Comparison of ENCODE assay signal across 1 cellular context in the genomic region with DNA sequence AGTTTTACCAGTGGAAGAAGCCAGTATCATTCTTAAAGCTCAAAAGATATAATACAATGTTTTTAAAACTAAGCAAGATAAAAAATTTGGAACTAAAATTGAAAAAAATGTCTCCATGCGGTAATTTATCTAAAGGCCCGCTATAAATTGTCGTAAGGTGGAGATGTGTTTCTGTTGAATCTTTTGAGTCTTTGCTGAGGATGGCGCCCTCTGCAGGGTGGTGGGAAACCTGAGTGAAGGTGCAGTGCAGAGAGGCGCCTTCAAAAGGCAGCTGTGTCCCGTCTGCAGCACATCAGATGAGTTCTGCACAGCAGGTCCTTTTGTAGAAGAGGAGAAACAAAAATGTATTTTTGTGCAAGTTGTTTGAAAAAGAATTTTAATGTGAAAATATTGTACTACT.
TF ChIP-seq lines count a peak whose summit lies in the region.

No MANE protein-coding gene starts in this region.

TF ChIP-seq in K562, 482 proteins besides CTCF, POLR2A, EP300 and RAD21 (continued from another document):
- TF ChIP-seq SMC3 (conservative IDR thresholded peaks at IDR 0.05; ENCODE audit: insufficient read depth, low read depth, low read length), result 0 out of 2 replicates have a peak, but pooled peaks have one; percentile 30
- peak in 1 of 2 experiments; percentile 73; a peak in 2 of 4 replicates for TF ChIP-seq MLLT1 (IDR thresholded peaks at IDR 0.05)
- TF ChIP-seq, protein P1, sequence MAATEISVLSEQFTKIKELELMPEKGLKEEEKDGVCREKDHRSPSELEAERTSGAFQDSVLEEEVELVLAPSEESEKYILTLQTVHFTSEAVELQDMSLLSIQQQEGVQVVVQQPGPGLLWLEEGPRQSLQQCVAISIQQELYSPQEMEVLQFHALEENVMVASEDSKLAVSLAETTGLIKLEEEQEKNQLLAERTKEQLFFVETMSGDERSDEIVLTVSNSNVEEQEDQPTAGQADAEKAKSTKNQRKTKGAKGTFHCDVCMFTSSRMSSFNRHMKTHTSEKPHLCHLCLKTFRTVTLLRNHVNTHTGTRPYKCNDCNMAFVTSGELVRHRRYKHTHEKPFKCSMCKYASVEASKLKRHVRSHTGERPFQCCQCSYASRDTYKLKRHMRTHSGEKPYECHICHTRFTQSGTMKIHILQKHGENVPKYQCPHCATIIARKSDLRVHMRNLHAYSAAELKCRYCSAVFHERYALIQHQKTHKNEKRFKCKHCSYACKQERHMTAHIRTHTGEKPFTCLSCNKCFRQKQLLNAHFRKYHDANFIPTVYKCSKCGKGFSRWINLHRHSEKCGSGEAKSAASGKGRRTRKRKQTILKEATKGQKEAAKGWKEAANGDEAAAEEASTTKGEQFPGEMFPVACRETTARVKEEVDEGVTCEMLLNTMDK (IDR thresholded peaks at IDR 0.05; ENCODE audit: borderline replicate concordance, insufficient read depth, low read depth, low read length, poor library complexity, severe bottlenecking), result peak; percentile 75
- TF ChIP-seq HNRNPUL1 (IDR thresholded peaks at IDR 0.05; ENCODE audit: low read length), result no peak
- TF ChIP-seq, protein P2, sequence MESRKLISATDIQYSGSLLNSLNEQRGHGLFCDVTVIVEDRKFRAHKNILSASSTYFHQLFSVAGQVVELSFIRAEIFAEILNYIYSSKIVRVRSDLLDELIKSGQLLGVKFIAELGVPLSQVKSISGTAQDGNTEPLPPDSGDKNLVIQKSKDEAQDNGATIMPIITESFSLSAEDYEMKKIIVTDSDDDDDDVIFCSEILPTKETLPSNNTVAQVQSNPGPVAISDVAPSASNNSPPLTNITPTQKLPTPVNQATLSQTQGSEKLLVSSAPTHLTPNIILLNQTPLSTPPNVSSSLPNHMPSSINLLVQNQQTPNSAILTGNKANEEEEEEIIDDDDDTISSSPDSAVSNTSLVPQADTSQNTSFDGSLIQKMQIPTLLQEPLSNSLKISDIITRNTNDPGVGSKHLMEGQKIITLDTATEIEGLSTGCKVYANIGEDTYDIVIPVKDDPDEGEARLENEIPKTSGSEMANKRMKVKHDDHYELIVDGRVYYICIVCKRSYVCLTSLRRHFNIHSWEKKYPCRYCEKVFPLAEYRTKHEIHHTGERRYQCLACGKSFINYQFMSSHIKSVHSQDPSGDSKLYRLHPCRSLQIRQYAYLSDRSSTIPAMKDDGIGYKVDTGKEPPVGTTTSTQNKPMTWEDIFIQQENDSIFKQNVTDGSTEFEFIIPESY (CRISPR knock-in tag; IDR thresholded peaks at IDR 0.05), result peak; percentile 96
- no peak for TF ChIP-seq ZNF586 (CRISPR knock-in tag; conservative IDR thresholded peaks at IDR 0.05)
- no peak for TF ChIP-seq NBN (IDR thresholded peaks at IDR 0.05; ENCODE audit: low read depth)
TF ChIP-seq in K562: peak in this region for 5.
